In genomic region chr10:18650618-18651017, GRCh38 we compare ENCODE assay signal across 8 cellular contexts. TPM values are rescaled to one million over a fixed set of nuclear protein-coding genes. Genes with fewer than 3 reads are reported as not detected.
DNase-seq lines count a peak whose midpoint lies in the region; ATAC-seq, FAIRE-seq and TF ChIP-seq lines count a peak whose summit lies in the region.

No MANE protein-coding gene starts in this region.

- intact Hi-C loops in activated naive CD4-positive, alpha-beta T cell treated with anti-CD3 and anti-CD28 coated beads for 36 hours (cut with micrococcal nuclease) = loop anchor here (1.0 to 10.0 kb wide), 7 partner anchors 9 to 1836 kb away; partner anchors contain the start of genes ARL5B, RSU1 and TRDMT1
- intact Hi-C loops in HepG2 (cut with micrococcal nuclease; ENCODE audit: unreplicated experiment) = loop anchor here (1.0 to 10.0 kb wide), 3 partner anchors 23 to 976 kb away; no protein-coding TSS in a partner anchor

- no peak for ATAC-seq in activated naive CD8-positive, alpha-beta T cell treated with anti-CD3 and anti-CD28 coated beads, Interleukin-2, amount 50 U/mL, for 24 hours
- no peak for ATAC-seq in HepG2
- ATAC-seq in upper lobe of left lung (ENCODE audit: low FRiP score in 2 of 2) = no peak

- peaks cover 28% of the 10 kb centered on the region for H3K4me1 Mint-ChIP-seq in activated naive CD4-positive, alpha-beta T cell treated with anti-CD3 and anti-CD28 coated beads for 36 hours (ENCODE audit: low read depth)
- peaks cover 43% of the 10 kb centered on the region for H3K4me1 Mint-ChIP-seq in activated naive CD8-positive, alpha-beta T cell treated with anti-CD3 and anti-CD28 coated beads, Interleukin-2, amount 50 U/mL, for 24 hours

- H3K27me3 ChIP-seq in HepG2 (ENCODE audit: control insufficient read depth in 1 of 2, insufficient read depth in 2 of 2, low read length in 2 of 2) (no peaks in the 10 kb centered on the region; a peak in 1 of 5 replicates), upper lobe of left lung (no peaks in the 10 kb centered on the region)

- TF ChIP-seq POLR2A in HepG2 (IDR thresholded peaks at IDR 0.05; ENCODE audit: insufficient read depth in 1 of 2, low read depth in 2 of 2, low read length in 2 of 2) (no peak), upper lobe of left lung (IDR thresholded peaks at IDR 0.05) (no peak)

- peaks cover 31% of the 10 kb centered on the region for H3K79me2 ChIP-seq in HepG2 (ENCODE audit: insufficient read depth, low read length)

- H3K27ac Mint-ChIP-seq in activated naive CD4-positive, alpha-beta T cell treated with anti-CD3 and anti-CD28 coated beads for 36 hours = peak overlapping the region; percentile 94
- H3K27ac Mint-ChIP-seq in activated naive CD8-positive, alpha-beta T cell treated with anti-CD3 and anti-CD28 coated beads, Interleukin-2, amount 50 U/mL, for 24 hours = peak overlapping the region; percentile 97

- H3K27ac ChIP-seq in HepG2 (ENCODE audit: extremely low read length, insufficient read depth, low read length) (peak overlapping the region; percentile 75), upper lobe of left lung (peak overlapping the region in 3 of 4 donors; percentile 81 to 92 (median 92))

- H3K9me3 Mint-ChIP-seq in activated naive CD4-positive, alpha-beta T cell treated with anti-CD3 and anti-CD28 coated beads for 36 hours = no peaks in the 10 kb centered on the region
- no peaks in the 10 kb centered on the region for H3K9me3 Mint-ChIP-seq in activated naive CD8-positive, alpha-beta T cell treated with anti-CD3 and anti-CD28 coated beads, Interleukin-2, amount 50 U/mL, for 24 hours

- DNase-seq in activated naive CD4-positive, alpha-beta T cell treated with anti-CD3 and anti-CD28 coated beads for 36 hours = no peak
- no peak for DNase-seq in activated naive CD4-positive, alpha-beta T cell (lab: John Stamatoyannopoulos, UW)
- DNase-seq in activated naive CD8-positive, alpha-beta T cell treated with anti-CD3 and anti-CD28 coated beads, Interleukin-2, amount 50 U/mL, for 24 hours = no peak
- no peak for DNase-seq in HepG2 (ENCODE audit: low spot score)
- no peak for DNase-seq in upper lobe of left lung
- DNase-seq in NCI-H2107 (lab: John Stamatoyannopoulos, UW) = no peak
- no peak for DNase-seq in glomerular visceral epithelial cell (ENCODE audit: extremely low spot score)
- no peak for DNase-seq in stimulated activated CD4-positive, alpha-beta T cell treated with anti-CD3 and anti-CD28 coated beads, Interleukin-2, amount 100 ng/mL, for 48 hours

- no TSS peak for BruUV-seq in HepG2 (replicated peaks; lab: Mats Ljungman, UMichigan)

- CTCF ChIA-PET in activated naive CD4-positive, alpha-beta T cell treated with anti-CD3 and anti-CD28 coated beads for 36 hours (lab: Charles Lee) = no interaction called here
- CTCF ChIA-PET in HepG2 (lab: Yijun Ruan, JAX; ENCODE audit: low intra/inter-chr PET ratio, low total read pairs) = interaction anchor here (1.2 kb wide), 1 partner anchor 56 kb away, joined by 6 read pairs; no protein-coding TSS in a partner anchor

- TF ChIP-seq CTCF in HepG2 (CRISPR knock-in tag; IDR thresholded peaks at IDR 0.05) (no peak), upper lobe of left lung (IDR thresholded peaks at IDR 0.05) (no peak)

- TF ChIP-seq EP300 in HepG2 (IDR thresholded peaks at IDR 0.05; ENCODE audit: low read depth in 2 of 2, low read length in 2 of 2) = no peak
- no peak for TF ChIP-seq EP300 in HepG2 (CRISPR knock-in tag; IDR thresholded peaks at IDR 0.05; ENCODE audit: borderline replicate concordance)
- TF ChIP-seq EP300 in upper lobe of left lung (IDR thresholded peaks at IDR 0.05) = no peak

- peaks cover 6% of the 10 kb centered on the region for H3K36me3 Mint-ChIP-seq in activated naive CD4-positive, alpha-beta T cell treated with anti-CD3 and anti-CD28 coated beads for 36 hours (ENCODE audit: low read depth)
- peaks cover 15% of the 10 kb centered on the region for H3K36me3 Mint-ChIP-seq in activated naive CD8-positive, alpha-beta T cell treated with anti-CD3 and anti-CD28 coated beads, Interleukin-2, amount 50 U/mL, for 24 hours (ENCODE audit: low read depth)

- TF ChIP-seq RAD21 in HepG2 (CRISPR knock-in tag; IDR thresholded peaks at IDR 0.05) = no peak

- H3K9ac ChIP-seq in HepG2 (ENCODE audit: insufficient read depth, low read depth, low read length) = peak overlapping the region; percentile 81

- in situ Hi-C loops in HepG2 (cut with HindIII; ENCODE audit: extremely low pct_ligation_motif_present, low pct_unique_long_range_greater_than_20kb) = loop anchor here (25.0 kb wide), 1 partner anchor 988 kb away; no protein-coding TSS in a partner anchor

- H3K36me3 ChIP-seq in HepG2 (replicated peaks in 1 of 2; ENCODE audit: control insufficient read depth in 1 of 2, insufficient read depth in 2 of 2, low read length in 2 of 2) = peaks cover 2 to 16% of the 10 kb centered on the region in 2 experiments; a peak in 3 of 5 replicates
- H3K36me3 ChIP-seq in upper lobe of left lung = peaks cover 0 to 8% (median 0%) of the 10 kb centered on the region in 4 donors

- H3K4me1 ChIP-seq in HepG2 (ENCODE audit: insufficient read depth, low read length) (peaks cover 34% of the 10 kb centered on the region), upper lobe of left lung (peaks cover 10 to 21% (median 13%) of the 10 kb centered on the region in 4 donors)

- H3K4me2 ChIP-seq in HepG2 (ENCODE audit: low read depth, low read length) = peak overlapping the region; percentile 82

- POLR2A ChIA-PET in HepG2 (lab: Yijun Ruan, JAX) = interaction anchor here (2.4 kb wide), 1 partner anchor 8 kb away, joined by 10 read pairs; the partner anchor contains the start of gene ARL5B

- no peaks in the 10 kb centered on the region for H4K20me1 ChIP-seq in HepG2 (ENCODE audit: insufficient read depth, low read length)

- H3K9me3 ChIP-seq in HepG2 (ENCODE audit: low read length) (no peaks in the 10 kb centered on the region), upper lobe of left lung (no peaks in the 10 kb centered on the region)

- H3K4me3 Mint-ChIP-seq in activated naive CD4-positive, alpha-beta T cell treated with anti-CD3 and anti-CD28 coated beads for 36 hours = peak overlapping the region; percentile 93
- peak overlapping the region; percentile 97 for H3K4me3 Mint-ChIP-seq in activated naive CD8-positive, alpha-beta T cell treated with anti-CD3 and anti-CD28 coated beads, Interleukin-2, amount 50 U/mL, for 24 hours

- 0% methylated on average over 4 of the region's 4 CpGs for WGBS in HepG2 (ENCODE audit: low lambda C conversion rate)
- WGBS in upper lobe of left lung, 2 donors = 5% methylated on average over 4 of the region's 4 CpGs

- peak overlapping the region; percentile 74 to 99 (median 84) for H3K4me3 ChIP-seq in HepG2 (replicated peaks in 1 of 3; ENCODE audit: insufficient read depth in 1 of 3, low read depth in 2 of 3, low read length in 3 of 3)
- peak overlapping the region; percentile 51 to 69 (median 62) for H3K4me3 ChIP-seq in upper lobe of left lung

- no peaks in the 10 kb centered on the region for H3K27me3 Mint-ChIP-seq in activated naive CD4-positive, alpha-beta T cell treated with anti-CD3 and anti-CD28 coated beads for 36 hours (ENCODE audit: low read depth)
- H3K27me3 Mint-ChIP-seq in activated naive CD8-positive, alpha-beta T cell treated with anti-CD3 and anti-CD28 coated beads, Interleukin-2, amount 50 U/mL, for 24 hours = no peaks in the 10 kb centered on the region

- H2AFZ ChIP-seq in HepG2 (ENCODE audit: low read length) = no peak overlapping the region

- FAIRE-seq in HepG2 (lab: Jason Lieb, UNC) = no peak

RNA-seq across cellular contexts. Expression of gene NSUN6, which starts 0.8 kb away (rescaled TPM):
- total RNA-seq in activated naive CD4-positive, alpha-beta T cell treated with anti-CD3 and anti-CD28 coated beads for 36 hours = 10 to 100 TPM in 1 of 2 experiments, 1 to 10 TPM in 1; 9.8 to 11.1 TPM
- total RNA-seq in HepG2 (2016; rRNA removed; fragmentation: Illumina TruSeq; extraction: Trizol) = 15.6 and 17.2 TPM in 2 replicates
- 6.3 and 6.6 TPM in 2 replicates for total RNA-seq in HepG2 (2016; cell fraction: cytosol; rRNA removed; fragmentation: Illumina TruSeq; extraction: Trizol; ENCODE audit: low read depth)
- total RNA-seq in HepG2 (2016; cell fraction: insoluble cytoplasmic fraction; rRNA removed; fragmentation: Illumina TruSeq; extraction: Trizol) = 16.0 and 16.7 TPM in 2 replicates
- 7.7 and 8.6 TPM in 2 replicates for total RNA-seq in HepG2 (2016; cell fraction: membrane; rRNA removed; fragmentation: Illumina TruSeq; extraction: Trizol)
- total RNA-seq in HepG2 (2016; cell fraction: nucleus; rRNA removed; fragmentation: Illumina TruSeq; extraction: Trizol) = 27.1 and 28.7 TPM in 2 replicates
- 19.3 and 19.6 TPM in 2 replicates for polyA plus RNA-seq in HepG2 (2011; rRNA removed)
- 4.8 and 7.9 TPM in 2 replicates for polyA plus RNA-seq in HepG2 (2011; cell fraction: cytosol; rRNA removed)
- 35.5 and 54.9 TPM in 2 replicates for polyA plus RNA-seq in HepG2 (2011; cell fraction: nucleus; rRNA removed)
- polyA plus RNA-seq in HepG2 (2012) = 16.8 and 17.5 TPM in 2 replicates
- 0.74 and 0.86 TPM in 2 replicates for polyA plus RNA-seq in HepG2 (2016; cell fraction: cytosol; fragmentation: Illumina TruSeq; extraction: Trizol; ENCODE audit: low read depth)
- polyA plus RNA-seq in HepG2 (2016; cell fraction: insoluble cytoplasmic fraction; fragmentation: Illumina TruSeq; extraction: Trizol; ENCODE audit: low read depth) = 10.7 and 14.7 TPM in 2 replicates
- 2.3 and 2.6 TPM in 2 replicates for polyA plus RNA-seq in HepG2 (2016; cell fraction: membrane; fragmentation: Illumina TruSeq; extraction: Trizol; ENCODE audit: low read depth)
- 31.5 and 36.7 TPM in 2 replicates for polyA plus RNA-seq in HepG2 (2016; cell fraction: nucleus; fragmentation: Illumina TruSeq; extraction: Trizol; ENCODE audit: insufficient read depth, low read depth)
- polyA minus RNA-seq in HepG2 (2011; rRNA and poly(A)+ RNA removed; ENCODE audit: low replicate concordance) = 5.9 and 10.4 TPM in 2 replicates
- polyA minus RNA-seq in HepG2 (2011; cell fraction: cytosol; rRNA and poly(A)+ RNA removed) = 8.7 and 9.6 TPM in 2 replicates
- polyA minus RNA-seq in HepG2 (2011; cell fraction: nucleus; rRNA and poly(A)+ RNA removed) = 82.9 and 109 TPM in 2 replicates
- total RNA-seq in upper lobe of left lung = 10 to 100 TPM in 4 of 6 donors, 1 to 10 TPM in 2; 5.9 to 35.6 (median 16.0) TPM

RNA-seq across cellular contexts. Expression of gene ARL5B, which starts 8.6 kb away (rescaled TPM):
- 10 to 100 TPM; 13.8 to 14.1 TPM for total RNA-seq in activated naive CD4-positive, alpha-beta T cell treated with anti-CD3 and anti-CD28 coated beads for 36 hours
- total RNA-seq in HepG2 (2016; rRNA removed; fragmentation: Illumina TruSeq; extraction: Trizol) (32.7 and 50.9 TPM in 2 replicates), upper lobe of left lung (10 to 100 TPM in 2 of 6 donors, 1 to 10 TPM in 4; 6.2 to 31.3 (median 8.7) TPM)
- total RNA-seq in HepG2 (2016; cell fraction: cytosol; rRNA removed; fragmentation: Illumina TruSeq; extraction: Trizol; ENCODE audit: low read depth) = 1.9 and 2.0 TPM in 2 replicates
- total RNA-seq in HepG2 (2016; cell fraction: insoluble cytoplasmic fraction; rRNA removed; fragmentation: Illumina TruSeq; extraction: Trizol) = 33.2 and 47.1 TPM in 2 replicates
- total RNA-seq in HepG2 (2016; cell fraction: membrane; rRNA removed; fragmentation: Illumina TruSeq; extraction: Trizol) = 13.2 and 15.1 TPM in 2 replicates
- total RNA-seq in HepG2 (2016; cell fraction: nucleus; rRNA removed; fragmentation: Illumina TruSeq; extraction: Trizol) = 46.9 and 47.2 TPM in 2 replicates
- 19.4 and 26.6 TPM in 2 replicates for polyA plus RNA-seq in HepG2 (2011; rRNA removed)
- 6.7 and 13.3 TPM in 2 replicates for polyA plus RNA-seq in HepG2 (2011; cell fraction: cytosol; rRNA removed)
- polyA plus RNA-seq in HepG2 (2011; cell fraction: nucleus; rRNA removed) = 19.4 and 23.3 TPM in 2 replicates
- 27.3 and 31.3 TPM in 2 replicates for polyA plus RNA-seq in HepG2 (2012)
- polyA plus RNA-seq in HepG2 (2016; cell fraction: cytosol; fragmentation: Illumina TruSeq; extraction: Trizol; ENCODE audit: low read depth) = 1.0 and 1.2 TPM in 2 replicates
- 37.4 and 42.1 TPM in 2 replicates for polyA plus RNA-seq in HepG2 (2016; cell fraction: insoluble cytoplasmic fraction; fragmentation: Illumina TruSeq; extraction: Trizol; ENCODE audit: low read depth)
- 5.2 and 5.9 TPM in 2 replicates for polyA plus RNA-seq in HepG2 (2016; cell fraction: membrane; fragmentation: Illumina TruSeq; extraction: Trizol; ENCODE audit: low read depth)
- 48.6 and 49.3 TPM in 2 replicates for polyA plus RNA-seq in HepG2 (2016; cell fraction: nucleus; fragmentation: Illumina TruSeq; extraction: Trizol; ENCODE audit: insufficient read depth, low read depth)
- 3.5 and 13.6 TPM in 2 replicates for polyA minus RNA-seq in HepG2 (2011; rRNA and poly(A)+ RNA removed; ENCODE audit: low replicate concordance)
- 39.7 and 46.7 TPM in 2 replicates for polyA minus RNA-seq in HepG2 (2011; cell fraction: cytosol; rRNA and poly(A)+ RNA removed)
- 68.9 and 74.0 TPM in 2 replicates for polyA minus RNA-seq in HepG2 (2011; cell fraction: nucleus; rRNA and poly(A)+ RNA removed)
